ENCODE assay signal across 8 cellular contexts in genomic region chr2:23385351-23385747, GRCh38. TPM values are rescaled to one million over a fixed set of nuclear protein-coding genes. Genes with fewer than 3 reads are reported as not detected.
DNase-seq lines count a peak whose midpoint lies in the region; ATAC-seq and TF ChIP-seq lines count a peak whose summit lies in the region.

No MANE protein-coding gene starts in this region.

- peak overlapping the region; percentile 78 for H2AFZ ChIP-seq in mesenchymal stem cell (ENCODE audit: low read depth, low read length)

- peak overlapping the region; percentile 95 for H3K4me2 ChIP-seq in mesenchymal stem cell (ENCODE audit: low read length, poor library complexity, severe bottlenecking)

- peak overlapping the region; percentile 55 for H2BK15ac ChIP-seq in mesenchymal stem cell (ENCODE audit: low read depth, poor library complexity, severe bottlenecking)

- H3K4me1 ChIP-seq in Peyer's patch: peaks cover 0 to 21% (median 4%) of the 10 kb centered on the region in 4 donors
- peaks cover 12 to 15% of the 10 kb centered on the region in 2 donors for H3K4me1 ChIP-seq in duodenal mucosa (ENCODE audit: control insufficient read depth in 1 of 2, insufficient read depth in 2 of 2, low read length in 2 of 2)
- H3K4me1 ChIP-seq in mesenchymal stem cell (ENCODE audit: control insufficient read depth, insufficient read depth, low read depth, low read length): peaks cover 18% of the 10 kb centered on the region
- peaks cover 16 to 39% (median 21%) of the 10 kb centered on the region in 4 donors for H3K4me1 ChIP-seq in upper lobe of left lung

- H3K23ac ChIP-seq in mesenchymal stem cell (ENCODE audit: low read length in 2 of 2): peak overlapping the region in 1 of 2 experiments; percentile 98

- peak overlapping the region; percentile 55 for H4K8ac ChIP-seq in mesenchymal stem cell (ENCODE audit: low read length)

- 4% methylated on average over 9 of the region's 52 CpGs for WGBS in mesenchymal stem cell
- WGBS in upper lobe of left lung, 2 donors: 0 to 1% methylated on average over 18 to 19 of the region's 52 CpGs

- no peak overlapping the region for H3K9ac ChIP-seq in duodenal mucosa (ENCODE audit: low read depth in 1 of 2, low read length in 2 of 2)
- H3K9ac ChIP-seq in mesenchymal stem cell (ENCODE audit: low read length): peak overlapping the region; percentile 78

- H3K4me3 ChIP-seq in Peyer's patch (peak overlapping the region; percentile 48 to 73 (median 62)), duodenal mucosa (ENCODE audit: low read depth in 1 of 2, low read length in 2 of 2) (peak overlapping the region in 1 of 2 donors; percentile 64), mesenchymal stem cell (ENCODE audit: insufficient read depth in 1 of 2, low read depth in 1 of 2, low read length in 2 of 2) (peak overlapping the region; percentile 78 to 85), upper lobe of left lung (peak overlapping the region; percentile 32 to 81 (median 70))

- H3K27me3 ChIP-seq in Peyer's patch (peaks cover 0 to 8% of the 10 kb centered on the region in 2 donors), duodenal mucosa (ENCODE audit: control insufficient read depth in 1 of 2, insufficient read depth in 2 of 2, low read length in 2 of 2) (peaks cover 45 to 51% of the 10 kb centered on the region in 2 donors), mesenchymal stem cell (ENCODE audit: control insufficient read depth in 1 of 2, insufficient read depth in 1 of 2, low read length in 2 of 2) (peaks cover 0 to 3% of the 10 kb centered on the region in 2 experiments), upper lobe of left lung (peaks cover 0 to 18% (median 7%) of the 10 kb centered on the region in 4 donors)

- peaks cover 14% of the 10 kb centered on the region for H3K79me1 ChIP-seq in mesenchymal stem cell (replicated peaks; ENCODE audit: low read length, poor library complexity, severe bottlenecking)

- H2BK5ac ChIP-seq in mesenchymal stem cell (ENCODE audit: low read depth, low read length, poor library complexity, severe bottlenecking): no peak overlapping the region

- peak overlapping the region in 1 of 2 experiments; percentile 73 for H2BK12ac ChIP-seq in mesenchymal stem cell (ENCODE audit: low read length in 2 of 2)

- H2BK120ac ChIP-seq in mesenchymal stem cell (ENCODE audit: low read depth, low read length): no peak overlapping the region

- TF ChIP-seq CTCF in Peyer's patch (IDR thresholded peaks at IDR 0.05) (no peak), upper lobe of left lung (IDR thresholded peaks at IDR 0.05) (peak in 1 of 6 experiments; percentile 30)

- TF ChIP-seq EP300 in upper lobe of left lung (IDR thresholded peaks at IDR 0.05): no peak

- TF ChIP-seq POLR2A in Peyer's patch (IDR thresholded peaks at IDR 0.05): no peak
- no peak for TF ChIP-seq POLR2A in upper lobe of left lung (IDR thresholded peaks at IDR 0.05)

- DNase-seq in AG20443 (ENCODE audit: low spot score) (peak; percentile 80), Peyer's patch (peak in 2 of 3 donors; percentile 16 to 58), mesenchymal stem cell (peak; percentile 64), upper lobe of left lung (peak in 1 of 2 donors; percentile 90), cerebellar nuclear complex (lab: John Stamatoyannopoulos, UW) (no peak)

- H3K27ac ChIP-seq in Peyer's patch (peak overlapping the region; percentile 40 to 82 (median 76)), duodenal mucosa (ENCODE audit: low read depth, low read length) (peak overlapping the region; percentile 32), mesenchymal stem cell (ENCODE audit: low read length, poor library complexity, severe bottlenecking) (no peak overlapping the region), upper lobe of left lung (peak overlapping the region; percentile 5 to 77 (median 68))

- H3K14ac ChIP-seq in mesenchymal stem cell (ENCODE audit: low read length in 2 of 2): peak overlapping the region in 1 of 2 experiments; percentile 70

- H2AK5ac ChIP-seq in mesenchymal stem cell (ENCODE audit: low read length, severe bottlenecking): no peak overlapping the region

- H3K36me3 ChIP-seq in Peyer's patch: no peaks in the 10 kb centered on the region
- no peaks in the 10 kb centered on the region for H3K36me3 ChIP-seq in duodenal mucosa (ENCODE audit: control insufficient read depth in 1 of 2, insufficient read depth in 2 of 2, low read length in 2 of 2)
- no peaks in the 10 kb centered on the region for H3K36me3 ChIP-seq in mesenchymal stem cell (ENCODE audit: control insufficient read depth in 1 of 2, insufficient read depth in 2 of 2, low read depth in 1 of 2, low read length in 2 of 2)
- no peaks in the 10 kb centered on the region for H3K36me3 ChIP-seq in upper lobe of left lung

- no peak overlapping the region for H4K91ac ChIP-seq in mesenchymal stem cell (ENCODE audit: low read length)

- ATAC-seq in GM18861 (IDR thresholded peaks at IDR 0.05; ENCODE audit: unreplicated experiment) (peak; percentile 20), HG02973 (IDR thresholded peaks at IDR 0.05; ENCODE audit: unreplicated experiment) (peak; percentile 30), upper lobe of left lung (ENCODE audit: low FRiP score in 2 of 2) (peak in 1 of 2 donors; percentile 45)

- peak overlapping the region in 1 of 2 experiments; percentile 75 for H3K18ac ChIP-seq in mesenchymal stem cell (ENCODE audit: low read depth in 1 of 2, low read length in 2 of 2)

- no peaks in the 10 kb centered on the region for H3K9me3 ChIP-seq in Peyer's patch
- H3K9me3 ChIP-seq in duodenal mucosa (ENCODE audit: control insufficient read depth in 1 of 2, low read length in 2 of 2): no peaks in the 10 kb centered on the region
- H3K9me3 ChIP-seq in mesenchymal stem cell (ENCODE audit: control insufficient read depth, low read length): no peaks in the 10 kb centered on the region
- H3K9me3 ChIP-seq in upper lobe of left lung: no peaks in the 10 kb centered on the region

- H3K4ac ChIP-seq in mesenchymal stem cell (ENCODE audit: low read depth in 1 of 2, low read length in 2 of 2): no peak overlapping the region

RNA-seq across cellular contexts. Expression of gene KLHL29, which starts 0.4 kb away (rescaled TPM):
- total RNA-seq in Peyer's patch (10 to 100 TPM in 1 of 4 donors, 1 to 10 TPM in 3; 1.1 to 18.2 (median 5.0) TPM), upper lobe of left lung (10 to 100 TPM in 5 of 6 donors, 1 to 10 TPM in 1; 8.6 to 34.4 (median 18.2) TPM)
- 11.5 TPM for polyA plus RNA-seq in mesenchymal stem cell (2013, experiment 1 of 2)
- polyA plus RNA-seq in mesenchymal stem cell (2013, experiment 2 of 2): 11.2 TPM

Comparison
In these comparisons a context has a peak if more than half of its experiments do, and no peak if none do; other contexts are left out.
1. DNase-seq: peak in AG20443 (single experiment), Peyer's patch (2 of 3) and mesenchymal stem cell (single experiment); none in cerebellar nuclear complex (0 of 2).